1 cellular context compared by ENCODE assay signal in genomic region chr11:76054330-76054729, GRCh38.
TF ChIP-seq lines count a peak whose summit lies in the region.

No MANE protein-coding gene starts in this region.

TF ChIP-seq in WTC11, 78 proteins besides CTCF, POLR2A, EP300 and RAD21 (continued from another document):
- TF ChIP-seq, protein P1, sequence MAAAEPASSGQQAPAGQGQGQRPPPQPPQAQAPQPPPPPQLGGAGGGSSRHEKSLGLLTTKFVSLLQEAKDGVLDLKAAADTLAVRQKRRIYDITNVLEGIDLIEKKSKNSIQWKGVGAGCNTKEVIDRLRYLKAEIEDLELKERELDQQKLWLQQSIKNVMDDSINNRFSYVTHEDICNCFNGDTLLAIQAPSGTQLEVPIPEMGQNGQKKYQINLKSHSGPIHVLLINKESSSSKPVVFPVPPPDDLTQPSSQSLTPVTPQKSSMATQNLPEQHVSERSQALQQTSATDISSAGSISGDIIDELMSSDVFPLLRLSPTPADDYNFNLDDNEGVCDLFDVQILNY (CRISPR knock-in tag; IDR thresholded peaks at IDR 0.05) = no peak
- no peak for TF ChIP-seq ZBTB43 (CRISPR knock-in tag; IDR thresholded peaks at IDR 0.05)
- no peak for TF ChIP-seq FOXP4 (CRISPR knock-in tag; IDR thresholded peaks at IDR 0.05)
- TF ChIP-seq CREM (CRISPR knock-in tag; IDR thresholded peaks at IDR 0.05) = no peak
- no peak for TF ChIP-seq EMX1 (CRISPR knock-in tag; IDR thresholded peaks at IDR 0.05)
- TF ChIP-seq, protein P2, sequence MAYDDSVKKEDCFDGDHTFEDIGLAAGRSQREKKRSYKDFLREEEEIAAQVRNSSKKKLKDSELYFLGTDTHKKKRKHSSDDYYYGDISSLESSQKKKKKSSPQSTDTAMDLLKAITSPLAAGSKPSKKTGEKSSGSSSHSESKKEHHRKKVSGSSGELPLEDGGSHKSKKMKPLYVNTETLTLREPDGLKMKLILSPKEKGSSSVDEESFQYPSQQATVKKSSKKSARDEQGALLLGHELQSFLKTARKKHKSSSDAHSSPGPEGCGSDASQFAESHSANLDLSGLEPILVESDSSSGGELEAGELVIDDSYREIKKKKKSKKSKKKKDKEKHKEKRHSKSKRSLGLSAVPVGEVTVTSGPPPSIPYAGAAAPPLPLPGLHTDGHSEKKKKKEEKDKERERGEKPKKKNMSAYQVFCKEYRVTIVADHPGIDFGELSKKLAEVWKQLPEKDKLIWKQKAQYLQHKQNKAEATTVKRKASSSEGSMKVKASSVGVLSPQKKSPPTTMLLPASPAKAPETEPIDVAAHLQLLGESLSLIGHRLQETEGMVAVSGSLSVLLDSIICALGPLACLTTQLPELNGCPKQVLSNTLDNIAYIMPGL (CRISPR knock-in tag; IDR thresholded peaks at IDR 0.05) = no peak
